Comparison of ENCODE assay signal across 10 cellular contexts in the genomic region with DNA sequence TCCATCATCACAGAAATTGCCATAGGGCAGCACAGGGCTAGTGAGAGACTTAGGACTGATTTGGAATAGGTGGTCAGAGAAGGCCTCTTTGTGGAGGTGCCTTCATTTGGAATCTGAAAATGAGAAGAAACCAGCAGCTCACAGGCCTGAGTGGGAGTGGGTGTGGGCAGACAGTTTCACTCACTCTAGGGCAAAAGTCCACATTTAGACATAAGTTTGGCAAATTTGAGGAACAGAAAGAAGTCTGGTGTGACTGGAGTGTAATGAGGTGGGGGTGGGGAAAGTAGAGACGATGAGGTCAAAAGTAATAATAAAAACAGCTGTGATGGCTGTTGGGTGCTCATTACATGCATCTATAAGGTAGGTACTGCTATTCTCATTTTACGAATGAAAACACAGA. TPM values are rescaled to one million over a fixed set of nuclear protein-coding genes. Genes with fewer than 3 reads are reported as not detected.
DNase-seq lines count a peak whose midpoint lies in the region; ATAC-seq and TF ChIP-seq lines count a peak whose summit lies in the region.
"Had no signal": no experiment of that assay in that cellular context is flagged by ENCODE, and none has a peak within 500 bp of the region (broad histone marks: within the 10 kb centered on the region; RNA-seq: fewer than 3 reads in every experiment).

No MANE protein-coding gene starts in this region.

- H3K4me1 ChIP-seq in mesenchymal stem cell (ENCODE audit: control insufficient read depth, insufficient read depth, low read depth, low read length) (peaks cover 27% of the 10 kb centered on the region), GM23248 (ENCODE audit: insufficient read depth) (peaks cover 37% of the 10 kb centered on the region), SJCRH30 (peaks cover 21% of the 10 kb centered on the region)

- H2AFZ ChIP-seq in mesenchymal stem cell (ENCODE audit: low read depth, low read length) (no peak overlapping the region), GM23248 (no peak overlapping the region)

- H3K36me3 ChIP-seq in mesenchymal stem cell (ENCODE audit: control insufficient read depth in 1 of 2, insufficient read depth in 2 of 2, low read depth in 1 of 2, low read length in 2 of 2) (no peaks in the 10 kb centered on the region), GM23248 (ENCODE audit: low read depth) (no peaks in the 10 kb centered on the region), SJCRH30 (no peaks in the 10 kb centered on the region)
- H3K36me3 ChIP-seq: stomach had no signal

- no peak overlapping the region for H3K18ac ChIP-seq in mesenchymal stem cell (ENCODE audit: low read depth in 1 of 2, low read length in 2 of 2)

- peak overlapping the region; percentile 92 for H2AK5ac ChIP-seq in mesenchymal stem cell (ENCODE audit: low read length, severe bottlenecking)

- H3K14ac ChIP-seq in mesenchymal stem cell (ENCODE audit: low read length in 2 of 2): no peak overlapping the region

- H3K27me3 ChIP-seq in mesenchymal stem cell (ENCODE audit: control insufficient read depth in 1 of 2, insufficient read depth in 1 of 2, low read length in 2 of 2) (no peaks in the 10 kb centered on the region), GM23248 (replicated peaks; ENCODE audit: insufficient read depth) (no peaks in the 10 kb centered on the region), SJCRH30 (no peaks in the 10 kb centered on the region)
- H3K27me3 ChIP-seq: stomach had no signal

- no peaks in the 10 kb centered on the region for H4K20me1 ChIP-seq in GM23248 (ENCODE audit: insufficient read depth)

- no peaks in the 10 kb centered on the region for H3K79me2 ChIP-seq in GM23248 (ENCODE audit: insufficient read depth)

- H3K9ac ChIP-seq in mesenchymal stem cell (ENCODE audit: low read length) (no peak overlapping the region), GM23248 (no peak overlapping the region)

- no peaks in the 10 kb centered on the region for H3K79me1 ChIP-seq in mesenchymal stem cell (replicated peaks; ENCODE audit: low read length, poor library complexity, severe bottlenecking)

- WGBS in mesenchymal stem cell: 92% methylated on average over 2 of the region's 2 CpGs
- WGBS in GM23248 (ENCODE audit: low coverage in 1 of 2, low lambda C conversion rate in 2 of 2, missing lambda C conversion rate in 2 of 2), 2 experiments: 90 to 95% methylated on average over 2 of the region's 2 CpGs

- H3K9me2 ChIP-seq in GM23248 (ENCODE audit: insufficient read depth): no peaks in the 10 kb centered on the region

- in situ Hi-C loops in GM23248 (cut with MboI): no loop called here

- DNase-seq in mesenchymal stem cell (no peak), foreskin fibroblast (no peak), GM23248 (no peak), SJCRH30 (no peak), NCI-H526 (lab: John Stamatoyannopoulos, UW) (no peak)
- DNase-seq: NCI-H2171, stomach had no signal

- H3K4me3 ChIP-seq in mesenchymal stem cell (ENCODE audit: insufficient read depth in 1 of 2, low read depth in 1 of 2, low read length in 2 of 2) (no peak overlapping the region), foreskin fibroblast (ENCODE audit: low read depth in 1 of 2, low read length in 2 of 2) (no peak overlapping the region), GM23248 (no peak overlapping the region), SJCRH30 (no peak overlapping the region)
- H3K4me3 ChIP-seq: stomach had no signal

- ATAC-seq in GM18519 (IDR thresholded peaks at IDR 0.05; ENCODE audit: low FRiP score, unreplicated experiment) (peak; percentile 39), GM21737 (IDR thresholded peaks at IDR 0.05; ENCODE audit: unreplicated experiment) (peak; percentile 41), HG03575 (IDR thresholded peaks at IDR 0.05; ENCODE audit: extremely low read depth, insufficient number of reproducible peaks, low FRiP score, unreplicated experiment) (peak; percentile 36)

- H3F3A ChIP-seq in GM23248 (ENCODE audit: insufficient read depth): peaks cover 5% of the 10 kb centered on the region

- no peak overlapping the region for H2BK15ac ChIP-seq in mesenchymal stem cell (ENCODE audit: low read depth, poor library complexity, severe bottlenecking)

- no peak overlapping the region for H2BK120ac ChIP-seq in mesenchymal stem cell (ENCODE audit: low read depth, low read length)

- H3K4ac ChIP-seq in mesenchymal stem cell (ENCODE audit: low read depth in 1 of 2, low read length in 2 of 2): no peak overlapping the region

- H3K27ac ChIP-seq in mesenchymal stem cell (ENCODE audit: low read length, poor library complexity, severe bottlenecking) (no peak overlapping the region), GM23248 (no peak overlapping the region), SJCRH30 (no peak overlapping the region)
- H3K27ac ChIP-seq: stomach had no signal

- no peak overlapping the region for H2BK12ac ChIP-seq in mesenchymal stem cell (ENCODE audit: low read length in 2 of 2)

- H4K8ac ChIP-seq in mesenchymal stem cell (ENCODE audit: low read length): no peak overlapping the region

- no peak for TF ChIP-seq CTCF in foreskin fibroblast (IDR thresholded peaks at IDR 0.05; ENCODE audit: low read depth, low read length)

- H2BK5ac ChIP-seq in mesenchymal stem cell (ENCODE audit: low read depth, low read length, poor library complexity, severe bottlenecking): no peak overlapping the region

- H4K91ac ChIP-seq in mesenchymal stem cell (ENCODE audit: low read length): no peak overlapping the region

- H3K9me3 ChIP-seq in mesenchymal stem cell (ENCODE audit: control insufficient read depth, low read length) (no peaks in the 10 kb centered on the region), GM23248 (ENCODE audit: low read depth) (no peaks in the 10 kb centered on the region), SJCRH30 (replicated peaks) (no peaks in the 10 kb centered on the region)
- H3K9me3 ChIP-seq: stomach had no signal

- H3K4me2 ChIP-seq in mesenchymal stem cell (ENCODE audit: low read length, poor library complexity, severe bottlenecking): no peak overlapping the region
- no peak overlapping the region for H3K4me2 ChIP-seq in GM23248 (ENCODE audit: unreplicated experiment)

- H3K23ac ChIP-seq in mesenchymal stem cell (ENCODE audit: low read length in 2 of 2): no peak overlapping the region

RNA-seq across cellular contexts. Expression of gene BCAR3, which starts 22.4 kb away (rescaled TPM):
- 23.6 TPM for polyA plus RNA-seq in mesenchymal stem cell (2013, experiment 1 of 2)
- 22.7 TPM for polyA plus RNA-seq in mesenchymal stem cell (2013, experiment 2 of 2)
- total RNA-seq in GM23248 (2014; rRNA removed; shearing (Covaris generic)): 79.5 and 83.2 TPM in 2 replicates
- polyA plus RNA-seq in GM23248 (2016; fragmentation: Nextera tagmentation; extraction: Ambion mirVana): 62.2 and 65.1 TPM in 2 replicates
- 30.0 and 30.8 TPM in 2 replicates for total RNA-seq in SJCRH30 (2014; rRNA removed; shearing (Covaris generic))
